Comparison of ENCODE assay signal across 12 cellular contexts in the genomic region with DNA sequence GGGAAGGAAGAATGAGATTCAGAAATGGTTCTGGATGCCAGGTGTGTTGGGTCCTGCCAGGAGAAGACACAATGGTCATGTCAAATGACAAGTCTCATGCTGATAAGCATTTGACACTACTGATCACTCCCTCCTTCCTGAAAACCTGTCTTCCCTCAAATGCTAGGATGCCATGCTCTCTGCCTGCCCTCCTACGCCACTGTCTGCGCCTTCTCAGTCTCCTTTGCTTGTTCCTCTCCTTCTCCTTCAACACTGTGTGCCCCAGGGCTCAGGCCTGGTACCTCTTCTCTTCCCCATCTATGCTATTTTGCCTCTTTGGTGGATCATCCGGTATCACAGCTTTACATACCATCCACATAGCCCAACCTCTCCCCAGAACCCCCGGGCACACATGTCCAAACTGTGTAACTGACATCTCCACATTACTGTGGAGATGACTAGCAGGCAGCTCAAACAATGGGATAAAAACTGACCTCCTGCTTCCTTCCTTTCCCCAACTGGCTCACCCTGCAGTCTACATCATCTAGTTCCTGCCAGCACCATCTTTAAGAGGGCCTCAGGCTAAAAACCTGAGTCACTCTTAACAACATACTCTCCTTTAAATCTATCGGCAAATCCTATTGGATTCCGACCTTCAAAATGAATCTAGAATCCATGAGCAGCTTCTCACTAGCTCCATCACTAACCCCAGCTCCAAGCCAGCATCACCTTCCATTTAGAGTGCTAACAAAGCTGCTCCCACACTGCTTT. TPM values are rescaled to one million over a fixed set of nuclear protein-coding genes. Genes with fewer than 3 reads are reported as not detected.
DNase-seq lines count a peak whose midpoint lies in the region; TF ChIP-seq lines count a peak whose summit lies in the region.
"Had no signal": no experiment of that assay in that cellular context is flagged by ENCODE, and none has a peak within 500 bp of the region (broad histone marks: within the 10 kb centered on the region; RNA-seq: fewer than 3 reads in every experiment).

No MANE protein-coding gene starts in this region.

- no peaks in the 10 kb centered on the region for H3K9me3 ChIP-seq in CD8-positive, alpha-beta memory T cell (ENCODE audit: low read length)
- H3K9me3 ChIP-seq: transverse colon had no signal

- no peaks in the 10 kb centered on the region for H3K4me1 ChIP-seq in CD8-positive, alpha-beta memory T cell (ENCODE audit: insufficient read depth, low read length)

- no peak for TF ChIP-seq CTCF in dorsolateral prefrontal cortex (IDR thresholded peaks at IDR 0.05 in 54 of 56, conservative IDR thresholded peaks at IDR 0.05 in 2 of 56; ENCODE audit: low read depth in 1 of 56, partially characterized antibody in 56 of 56)
- TF ChIP-seq CTCF in osteocyte (IDR thresholded peaks at IDR 0.05): no peak

- no peak for DNase-seq in CD8-positive, alpha-beta memory T cell
- DNase-seq in NCI-H226 (peak; percentile 7), dorsolateral prefrontal cortex (no peak), osteocyte (ENCODE audit: extremely low spot score, unreplicated experiment) (no peak), GM19238 (ENCODE audit: insufficient read length, low spot score) (no peak), Kasumi-1 (lab: John Stamatoyannopoulos, UW) (no peak)
- DNase-seq in stimulated activated CD4-positive, alpha-beta T cell treated with anti-CD3 and anti-CD28 coated beads, Interleukin-4, amount 100 ng/mL, for 24 hours: no peak
- DNase-seq: NCI-H1105, NCI-H774, transverse colon had no signal

- H3K27ac ChIP-seq in CD8-positive, alpha-beta memory T cell (ENCODE audit: low read depth, low read length): no peak overlapping the region
- H3K27ac ChIP-seq in dorsolateral prefrontal cortex: peak overlapping the region in 32 of 59 donors; percentile 1 to 74 (median 32)
- H3K27ac ChIP-seq: cardiac muscle cell, transverse colon had no signal

- no peak overlapping the region for H3K4me3 ChIP-seq in CD8-positive, alpha-beta memory T cell (ENCODE audit: low read length)
- no peak overlapping the region for H3K4me3 ChIP-seq in dorsolateral prefrontal cortex
- H3K4me3 ChIP-seq: cardiac muscle cell, transverse colon had no signal

- peaks cover 6 to 71% (median 18%) of the 10 kb centered on the region in 3 donors for H3K36me3 Mint-ChIP-seq in CD8-positive, alpha-beta memory T cell
- peaks cover 14% of the 10 kb centered on the region for H3K36me3 Mint-ChIP-seq in osteocyte (ENCODE audit: unreplicated experiment)

- peaks cover 48 to 73% (median 58%) of the 10 kb centered on the region in 3 donors for H3K4me1 Mint-ChIP-seq in CD8-positive, alpha-beta memory T cell
- peaks cover 10% of the 10 kb centered on the region for H3K4me1 Mint-ChIP-seq in osteocyte (ENCODE audit: unreplicated experiment)

- CTCF ChIA-PET in CD8-positive, alpha-beta memory T cell (lab: Charles Lee): no interaction called here

- peaks cover 0 to 1% of the 10 kb centered on the region in 2 donors for H3K27me3 Mint-ChIP-seq in CD8-positive, alpha-beta memory T cell
- H3K27me3 Mint-ChIP-seq in osteocyte (ENCODE audit: unreplicated experiment): no peaks in the 10 kb centered on the region

- intact Hi-C loops in dorsolateral prefrontal cortex (cut with DNase I): no loop called here

- no peak overlapping the region for H3K4me3 Mint-ChIP-seq in CD8-positive, alpha-beta memory T cell
- H3K4me3 Mint-ChIP-seq in osteocyte (ENCODE audit: unreplicated experiment): no peak overlapping the region

- POLR2A ChIA-PET in CD8-positive, alpha-beta memory T cell (lab: Charles Lee): no interaction called here

- H3K9me3 Mint-ChIP-seq in CD8-positive, alpha-beta memory T cell: no peaks in the 10 kb centered on the region
- no peaks in the 10 kb centered on the region for H3K9me3 Mint-ChIP-seq in osteocyte (ENCODE audit: unreplicated experiment)

- no peaks in the 10 kb centered on the region for H3K27me3 ChIP-seq in CD8-positive, alpha-beta memory T cell (ENCODE audit: insufficient read depth, low read length, poor library complexity, severe bottlenecking)
- H3K27me3 ChIP-seq in dorsolateral prefrontal cortex: no peaks in the 10 kb centered on the region
- H3K27me3 ChIP-seq: cardiac muscle cell, transverse colon had no signal

- peaks cover 13% of the 10 kb centered on the region for H3K36me3 ChIP-seq in CD8-positive, alpha-beta memory T cell (ENCODE audit: insufficient read depth, low read length)
- H3K36me3 ChIP-seq: cardiac muscle cell had no signal

- peak overlapping the region in 6 of 8 donors; percentile 29 to 67 (median 50) for H3K27ac Mint-ChIP-seq in CD8-positive, alpha-beta memory T cell
- H3K27ac Mint-ChIP-seq in osteocyte (ENCODE audit: unreplicated experiment): peak overlapping the region; percentile 31

RNA-seq across cellular contexts. Expression of a gene that starts 8.2 kb away (rescaled TPM):
- total RNA-seq in CD8-positive, alpha-beta memory T cell: 10 to 100 TPM; 75.0 to 75.1 TPM
- polyA plus RNA-seq in CD8-positive, alpha-beta memory T cell: 22.9 TPM
- 100 to 1,000 TPM in 6 of 120 experiments, 10 to 100 TPM in 114; 62.6 to 104 (median 87.0) TPM for total RNA-seq in dorsolateral prefrontal cortex
- 42.0 and 45.4 TPM in 2 replicates for total RNA-seq in osteocyte

RNA-seq across cellular contexts. Expression of a gene that starts 58.2 kb away (rescaled TPM):
- total RNA-seq in CD8-positive, alpha-beta memory T cell: not detected
- polyA plus RNA-seq in CD8-positive, alpha-beta memory T cell: not detected
- total RNA-seq in dorsolateral prefrontal cortex (1 to 10 TPM in 4 of 120 experiments, under 1 TPM in 37, not detected in 79; 0.31 to 1.4 (median 0.56) TPM), osteocyte (not detected in 2 replicates)
- total RNA-seq: cardiac muscle cell, lower leg skin, transverse colon had no signal
- polyA plus RNA-seq: cardiac muscle cell had no signal
